In genomic region chr1:32963746-32964460, GRCh38 we compare ENCODE assay signal across 8 cellular contexts. TPM values are rescaled to one million over a fixed set of nuclear protein-coding genes. Genes with fewer than 3 reads are reported as not detected.
DNase-seq lines count a peak whose midpoint lies in the region; ATAC-seq and TF ChIP-seq lines count a peak whose summit lies in the region.

No MANE protein-coding gene starts in this region.

- no peaks in the 10 kb centered on the region for H3K9me3 Mint-ChIP-seq in endothelial cell (ENCODE audit: unreplicated experiment)

- peak overlapping the region; percentile 90 for H3K4me3 Mint-ChIP-seq in endothelial cell (ENCODE audit: unreplicated experiment)

- H3K27ac Mint-ChIP-seq in endothelial cell (ENCODE audit: unreplicated experiment) = no peak overlapping the region

- peak; percentile 26 for ATAC-seq in HG02885 (IDR thresholded peaks at IDR 0.05; ENCODE audit: poor library complexity, unreplicated experiment)

- TF ChIP-seq CTCF in endothelial cell (IDR thresholded peaks at IDR 0.05; ENCODE audit: unreplicated experiment) = no peak

- H3K27me3 Mint-ChIP-seq in endothelial cell (ENCODE audit: unreplicated experiment) = peaks cover 6% of the 10 kb centered on the region

- DNase-seq in NCI-H1092 treated with DMSO at 0.1 percent for 48 hours (lab: John Stamatoyannopoulos, UW) (peak; percentile 57), NCI-H1092 (lab: John Stamatoyannopoulos, UW) (no peak), NCI-H526 treated with DMSO at 0.1 percent for 48 hours (lab: John Stamatoyannopoulos, UW) (peak; percentile 67), endothelial cell (ENCODE audit: low spot score) (peak; percentile 57), mucosa of gallbladder (ENCODE audit: low spot score) (peak; percentile 36)
- peak; percentile 28 to 33 for DNase-seq in activated CD8-positive, alpha-beta memory T cell treated with anti-CD3 and anti-CD28 coated beads for 4 hours (ENCODE audit: low read depth in 2 of 2)
- peak; percentile 26 to 36 for DNase-seq in stimulated activated CD8-positive, alpha-beta memory T cell treated with anti-CD3 and anti-CD28 coated beads, Interleukin-4, amount 100 ng/mL, for 4 hours (ENCODE audit: low read depth in 2 of 2, low spot score in 1 of 2)

- H3K4me1 Mint-ChIP-seq in endothelial cell (ENCODE audit: unreplicated experiment) = peaks cover 26% of the 10 kb centered on the region

- peaks cover 3% of the 10 kb centered on the region for H3K36me3 Mint-ChIP-seq in endothelial cell (ENCODE audit: low read depth, unreplicated experiment)

RNA-seq across cellular contexts. Expression of gene RNF19B, which starts 0.7 kb away (rescaled TPM):
- total RNA-seq in endothelial cell (ENCODE audit: unreplicated experiment) (18.8 TPM), mucosa of gallbladder (31.4 TPM)
